8 cellular contexts compared by ENCODE assay signal in genomic region chr12:128820723-128821432, GRCh38. TPM values are rescaled to one million over a fixed set of nuclear protein-coding genes. Genes with fewer than 3 reads are reported as not detected.
DNase-seq lines count a peak whose midpoint lies in the region; ATAC-seq and TF ChIP-seq lines count a peak whose summit lies in the region.

No MANE protein-coding gene starts in this region.

- H3K36me3 ChIP-seq in OCI-LY1 (ENCODE audit: insufficient read depth, low read length) = peaks cover 7% of the 10 kb centered on the region; the same call in 1 of the 2 replicates
- no peaks in the 10 kb centered on the region for H3K36me3 ChIP-seq in left ventricle myocardium inferior

- no peaks in the 10 kb centered on the region for H3K9me2 ChIP-seq in OCI-LY1 (ENCODE audit: low read depth, low read length)

- H3K4me1 ChIP-seq in OCI-LY1 (ENCODE audit: insufficient read depth, low read length, severe bottlenecking) = peaks cover 80% of the 10 kb centered on the region
- peaks cover 87% of the 10 kb centered on the region for H3K4me1 ChIP-seq in left ventricle myocardium inferior

- H3K4me3 ChIP-seq in OCI-LY1 (ENCODE audit: low read depth, low read length, poor library complexity, severe bottlenecking) = peak overlapping the region; percentile 92
- H3K4me3 ChIP-seq in left ventricle myocardium inferior = peak overlapping the region; percentile 7

- intact Hi-C loops in left ventricle myocardium inferior (cut with micrococcal nuclease) = no loop called here

- H3K27ac ChIP-seq in OCI-LY1 (ENCODE audit: low read depth, low read length, poor library complexity, severe bottlenecking) (peak overlapping the region; percentile 91), left ventricle myocardium inferior (replicated peaks) (peak overlapping the region; percentile 88)

- no peaks in the 10 kb centered on the region for H4K20me1 ChIP-seq in OCI-LY1 (ENCODE audit: insufficient read depth, low read length)

- H3K4me1 Mint-ChIP-seq in activated naive CD4-positive, alpha-beta T cell treated with anti-CD3 and anti-CD28 coated beads, Interleukin-2, amount 10 ng/mL, durations not matched to agents 7 days and 5 days = peaks cover 57% of the 10 kb centered on the region

- peaks cover 15% of the 10 kb centered on the region for H3K36me3 Mint-ChIP-seq in activated naive CD4-positive, alpha-beta T cell treated with anti-CD3 and anti-CD28 coated beads, Interleukin-2, amount 10 ng/mL, durations not matched to agents 7 days and 5 days

- no peak for TF ChIP-seq CTCF in OCI-LY1 (IDR thresholded peaks at IDR 0.05; ENCODE audit: low read length)
- no peak for TF ChIP-seq CTCF in left ventricle myocardium inferior (IDR thresholded peaks at IDR 0.05; ENCODE audit: borderline replicate concordance)

- DNase-seq in activated naive CD4-positive, alpha-beta T cell treated with anti-CD3 and anti-CD28 coated beads, Interleukin-2, amount 10 ng/mL, durations not matched to agents 7 days and 5 days = peak; percentile 36
- no peak for DNase-seq in activated naive CD4-positive, alpha-beta T cell treated with Interleukin-2 at 50 U/mL for 16 hours
- DNase-seq in left ventricle myocardium inferior = peak; percentile 53
- no peak for DNase-seq in DMS153 (lab: John Stamatoyannopoulos, UW)
- no peak for DNase-seq in D341Med (ENCODE audit: low spot score)
- no peak for DNase-seq in cerebellum (ENCODE audit: low spot score)

- H3K27me3 ChIP-seq in OCI-LY1 (ENCODE audit: insufficient read depth, low read length) (no peaks in the 10 kb centered on the region), left ventricle myocardium inferior (ENCODE audit: low read depth) (no peaks in the 10 kb centered on the region)

- H2AFZ ChIP-seq in OCI-LY1 (ENCODE audit: low read length) = no peak overlapping the region

- H3K27ac Mint-ChIP-seq in activated naive CD4-positive, alpha-beta T cell treated with anti-CD3 and anti-CD28 coated beads, Interleukin-2, amount 10 ng/mL, durations not matched to agents 7 days and 5 days = peak overlapping the region; percentile 39

- peaks cover 3% of the 10 kb centered on the region for H3K27me3 Mint-ChIP-seq in activated naive CD4-positive, alpha-beta T cell treated with anti-CD3 and anti-CD28 coated beads, Interleukin-2, amount 10 ng/mL, durations not matched to agents 7 days and 5 days

- H3K9me3 Mint-ChIP-seq in activated naive CD4-positive, alpha-beta T cell treated with anti-CD3 and anti-CD28 coated beads, Interleukin-2, amount 10 ng/mL, durations not matched to agents 7 days and 5 days = no peaks in the 10 kb centered on the region

- peak overlapping the region; percentile 64 for H3K4me2 ChIP-seq in OCI-LY1 (ENCODE audit: low read length)

- H3K9ac ChIP-seq in OCI-LY1 (ENCODE audit: low read length) = peak overlapping the region; percentile 50; the same call in 1 of the 2 replicates

- H3F3A ChIP-seq in OCI-LY1 (ENCODE audit: insufficient read depth, low read length) = no peaks in the 10 kb centered on the region

- no peak overlapping the region for H3K4me3 Mint-ChIP-seq in activated naive CD4-positive, alpha-beta T cell treated with anti-CD3 and anti-CD28 coated beads, Interleukin-2, amount 10 ng/mL, durations not matched to agents 7 days and 5 days

- peaks cover 43% of the 10 kb centered on the region for H3K79me2 ChIP-seq in OCI-LY1 (ENCODE audit: insufficient read depth, low read length)

- peak; percentile 48 for ATAC-seq in HG02840 (IDR thresholded peaks at IDR 0.05; ENCODE audit: low FRiP score, unreplicated experiment)

- CTCF ChIA-PET in activated naive CD4-positive, alpha-beta T cell treated with anti-CD3 and anti-CD28 coated beads, Interleukin-2, amount 10 ng/mL, durations not matched to agents 7 days and 5 days (lab: Charles Lee) = interaction anchor here (1.2 kb wide), 1 partner anchor 37 kb away, joined by 4 read pairs; no protein-coding TSS in a partner anchor

- H3K9me3 ChIP-seq in OCI-LY1 (ENCODE audit: low read length) (no peaks in the 10 kb centered on the region), left ventricle myocardium inferior (replicated peaks) (no peaks in the 10 kb centered on the region)

RNA-seq across cellular contexts. Expression of gene SLC15A4, which starts 2.9 kb away (rescaled TPM):
- 15.4 TPM for total RNA-seq in left ventricle myocardium inferior
- total RNA-seq in cerebellum = 48.1 TPM

RNA-seq across cellular contexts. Expression of gene GLT1D1, which starts 32.4 kb away (rescaled TPM):
- total RNA-seq in left ventricle myocardium inferior (11.8 TPM), cerebellum (7.0 TPM)

Comparison
In these comparisons a context has a peak if more than half of its experiments do, and no peak if none do; other contexts are left out.
1. DNase-seq: peak in activated naive CD4-positive, alpha-beta T cell treated with anti-CD3 and anti-CD28 coated beads, Interleukin-2, amount 10 ng/mL, durations not matched to agents 7 days and 5 days (single experiment) and left ventricle myocardium inferior (single experiment); none in activated naive CD4-positive, alpha-beta T cell treated with Interleukin-2 at 50 U/mL for 16 hours (single experiment), DMS153 (single experiment), D341Med (single experiment) and cerebellum (single experiment).